Comparison of ENCODE assay signal across 11 cellular contexts in genomic region chr1:88867743-88868521, GRCh38. TPM values are rescaled to one million over a fixed set of nuclear protein-coding genes. Genes with fewer than 3 reads are reported as not detected.
DNase-seq lines count a peak whose midpoint lies in the region; ATAC-seq and TF ChIP-seq lines count a peak whose summit lies in the region.
"Had no signal": no experiment of that assay in that cellular context is flagged by ENCODE, and none has a peak within 500 bp of the region (broad histone marks: within the 10 kb centered on the region; RNA-seq: fewer than 3 reads in every experiment).

No MANE protein-coding gene starts in this region.

- H2BK15ac ChIP-seq in IMR-90 (ENCODE audit: low read depth, low read length) = no peak overlapping the region

- H2AFZ ChIP-seq in IMR-90 (replicated peaks; ENCODE audit: low read length, poor library complexity) = no peak overlapping the region

- H3K4me3 ChIP-seq in IMR-90 (ENCODE audit: insufficient read depth, low read depth, low read length) = no peak overlapping the region
- H3K4me3 ChIP-seq in choroid plexus epithelial cell (ENCODE audit: low read depth, low read length) = no peak overlapping the region
- H3K4me3 ChIP-seq in skeletal muscle cell (ENCODE audit: low read depth, low read length) = no peak overlapping the region
- H3K4me3 ChIP-seq: adrenal gland, psoas muscle had no signal

- no peak overlapping the region for H3K9ac ChIP-seq in IMR-90 (ENCODE audit: low read depth, low read length)

- peaks cover 5% of the 10 kb centered on the region; the same call in 1 of the 2 replicates for H3K9me1 ChIP-seq in IMR-90 (ENCODE audit: insufficient read depth, low read length)

- no peak overlapping the region for H3K18ac ChIP-seq in IMR-90 (ENCODE audit: low read depth, low read length)

- no peak overlapping the region for H2BK120ac ChIP-seq in IMR-90 (ENCODE audit: low read depth, low read length)

- no peak overlapping the region for H4K5ac ChIP-seq in IMR-90 (ENCODE audit: low read depth, low read length)

- no peak overlapping the region for H3K27ac ChIP-seq in IMR-90 (ENCODE audit: insufficient read depth, low read length)
- H3K27ac ChIP-seq: adrenal gland, psoas muscle had no signal

- H3K4me2 ChIP-seq in IMR-90 (ENCODE audit: low read depth, low read length) = peak overlapping the region; percentile 22; the same call in 1 of the 2 replicates

- H3K14ac ChIP-seq in IMR-90 (replicated peaks; ENCODE audit: low read depth, low read length) = no peak overlapping the region

- H3K23ac ChIP-seq in IMR-90 (ENCODE audit: low read depth, low read length) = 0 out of 2 replicates have a peak overlapping the region, but pooled peaks have one; percentile 46

- DNase-seq in GM04503 (ENCODE audit: low read depth) (peak; percentile 45), IMR-90 (peak; percentile 97), choroid plexus epithelial cell (ENCODE audit: low read depth) (peak; percentile 78), skeletal muscle cell (ENCODE audit: low read depth) (peak; percentile 48), ecto neural progenitor cell (ENCODE audit: low spot score) (no peak), NOMO-1 (lab: John Stamatoyannopoulos, UW; ENCODE audit: unreplicated experiment in 2 of 2) (no peak), T1000 (lab: John Stamatoyannopoulos, UW) (no peak)
- DNase-seq: adrenal gland, left colon, NCI-H1048, psoas muscle had no signal

- dilution Hi-C loops in IMR-90 (cut with HindIII; ENCODE audit: low sequenced_read_pairs, unreplicated experiment) = no loop called here

- no peak overlapping the region for H4K91ac ChIP-seq in IMR-90 (ENCODE audit: insufficient read depth, low read depth, low read length)

- no TSS peak for BruUV-seq in IMR-90 (replicated peaks; lab: Mats Ljungman, UMichigan)

- intact Hi-C loops in IMR-90 (cut with micrococcal nuclease) = no loop called here

- no peak overlapping the region for H4K8ac ChIP-seq in IMR-90 (ENCODE audit: low read depth in 2 of 2, low read length in 2 of 2)

- ATAC-seq in IMR-90 (ENCODE audit: low read depth) = peak; percentile 95
- ATAC-seq: left colon, psoas muscle had no signal

- peaks cover 18 to 45% of the 10 kb centered on the region in 2 experiments for H3K79me1 ChIP-seq in IMR-90 (ENCODE audit: low read depth in 1 of 2, low read length in 2 of 2)

- POLR2A ChIA-PET in IMR-90 (lab: Charles Lee; ENCODE audit: unreplicated experiment) = no interaction called here

- no peak overlapping the region for H2BK20ac ChIP-seq in IMR-90 (ENCODE audit: low read depth, low read length)

- no peak overlapping the region for H3K56ac ChIP-seq in IMR-90 (ENCODE audit: extremely low read depth, insufficient read depth, low read length)

- no peak overlapping the region; the same call in 1 of the 2 replicates for H3K4ac ChIP-seq in IMR-90 (ENCODE audit: low read depth, low read length)

- in situ Hi-C loops in IMR-90 (cut with MboI; ENCODE audit: low sequenced_read_pairs) = no loop called here

- CTCF ChIA-PET in IMR-90 (lab: Yijun Ruan, JAX) = interaction anchor here (1.4 kb wide), 1 partner anchor 10 kb away, joined by 3 read pairs; no protein-coding TSS in a partner anchor

- peaks cover 5% of the 10 kb centered on the region; the same call in 1 of the 2 replicates for H3K36me3 ChIP-seq in IMR-90 (ENCODE audit: control insufficient read depth, insufficient read depth, low read length)

- H4K20me1 ChIP-seq in IMR-90 (ENCODE audit: insufficient read depth, low read length) = peaks cover 15% of the 10 kb centered on the region; the same call in 1 of the 2 replicates

- H2AK5ac ChIP-seq in IMR-90 (ENCODE audit: low read depth, low read length) = no peak overlapping the region

- no peaks in the 10 kb centered on the region for H3K9me3 ChIP-seq in IMR-90 (ENCODE audit: control insufficient read depth, insufficient read depth, low read length)
- H3K9me3 ChIP-seq: adrenal gland, psoas muscle had no signal

- TF ChIP-seq RAD21 in IMR-90 (IDR thresholded peaks at IDR 0.05; ENCODE audit: low read length) = no peak

- no peaks in the 10 kb centered on the region for H3K27me3 ChIP-seq in IMR-90 (ENCODE audit: control insufficient read depth, insufficient read depth, low read length)
- H3K27me3 ChIP-seq: adrenal gland had no signal

- no peak overlapping the region for H2AK9ac ChIP-seq in IMR-90 (replicated peaks; ENCODE audit: low read depth, low read length, poor library complexity)

- no CpG with 5 or more reads among the region's 6 CpGs for WGBS in IMR-90 (ENCODE audit: extremely low coverage in 2 of 2, insufficient read length in 1 of 2), 2 experiments

- H3K4me1 ChIP-seq in IMR-90 (ENCODE audit: control insufficient read depth, insufficient read depth, low read length) = peaks cover 3% of the 10 kb centered on the region; the same call in 1 of the 2 replicates

- no peak for TF ChIP-seq POLR2A in IMR-90 (IDR thresholded peaks at IDR 0.05; ENCODE audit: low read depth, low read length)

- TF ChIP-seq CTCF in IMR-90 (conservative IDR thresholded peaks at IDR 0.05; ENCODE audit: low read depth, low read length) (no peak), choroid plexus epithelial cell (conservative IDR thresholded peaks at IDR 0.05; ENCODE audit: low read depth, low read length) (no peak)

- peak overlapping the region; percentile 68 for H2BK5ac ChIP-seq in IMR-90 (ENCODE audit: low read depth, low read length, poor library complexity, severe bottlenecking)

TF ChIP-seq in IMR-90, 13 proteins besides CTCF, POLR2A, EP300 and RAD21:
- TF ChIP-seq CEBPB (IDR thresholded peaks at IDR 0.05; ENCODE audit: low read depth, low read length) (peak; percentile 77; the same call in 1 of the 2 replicates), MAFK (IDR thresholded peaks at IDR 0.05; ENCODE audit: low read depth, low read length) (peak; percentile 40; the same call in 1 of the 2 replicates), RCOR1 (IDR thresholded peaks at IDR 0.05; ENCODE audit: insufficient replicate concordance, low read length) (no peak), CHD1 (IDR thresholded peaks at IDR 0.05; ENCODE audit: low read depth, low read length) (no peak)

RNA-seq across cellular contexts. Expression of gene GTF2B, which starts 23.4 kb away (rescaled TPM):
- total RNA-seq in IMR-90 (2012; rRNA removed) = 41.0 and 55.5 TPM in 2 replicates
- polyA plus RNA-seq in IMR-90 (2012; rRNA removed) = 24.3 and 32.0 TPM in 2 replicates
- 6.2 and 7.1 TPM in 2 replicates for polyA plus RNA-seq in IMR-90 (2012; cell fraction: cytosol; rRNA removed)
- polyA plus RNA-seq in IMR-90 (2012; cell fraction: nucleus; rRNA removed; ENCODE audit: low replicate concordance) = 2.6 and 22.9 TPM in 2 replicates

Comparison
In these comparisons a context has a peak if more than half of its experiments do, and no peak if none do; other contexts are left out.
1. DNase-seq: peak in GM04503 (single experiment), IMR-90 (single experiment), choroid plexus epithelial cell (single experiment) and skeletal muscle cell (single experiment); none in ecto neural progenitor cell (single experiment), NOMO-1 (0 of 2) and T1000 (single experiment).